In the genomic region with DNA sequence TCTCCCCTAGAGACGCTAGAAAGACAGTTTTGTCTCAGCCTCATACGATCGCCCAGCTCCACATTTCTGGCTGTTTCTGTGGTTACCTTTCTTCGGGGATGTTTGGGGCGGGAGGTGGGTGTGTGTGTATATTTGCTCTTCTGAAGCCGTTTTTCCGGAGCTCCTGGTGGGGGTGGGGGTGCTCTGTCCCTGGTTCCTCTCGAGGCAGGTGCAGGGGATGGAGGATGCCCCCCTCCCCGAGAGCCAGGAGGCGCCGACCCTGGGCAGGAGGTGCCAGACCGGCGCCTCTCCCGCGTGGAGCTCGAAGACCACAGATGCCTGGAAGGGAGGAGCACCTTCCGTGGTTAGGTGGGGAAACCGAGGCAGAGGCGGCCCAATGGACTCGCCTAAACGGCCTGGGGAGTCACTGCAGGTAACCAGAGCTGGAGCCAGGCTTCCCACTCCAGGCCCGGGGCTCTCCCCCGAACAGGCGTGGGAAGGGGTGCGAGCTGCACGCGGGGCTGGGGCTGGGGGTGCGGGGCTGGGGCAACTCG, we compare ENCODE assay signal across 8 cellular contexts. TPM values are rescaled to one million over a fixed set of nuclear protein-coding genes. Genes with fewer than 3 reads are reported as not detected.
DNase-seq lines count a peak whose midpoint lies in the region; ATAC-seq and TF ChIP-seq lines count a peak whose summit lies in the region.

No MANE protein-coding gene starts in this region.

- peak overlapping the region; percentile 59 for H3K9ac ChIP-seq in HUES64 (ENCODE audit: low read depth, low read length)

- H3K27ac ChIP-seq in HUES64 (ENCODE audit: low read depth, low read length) (peak overlapping the region; percentile 78; the same call in 1 of the 2 replicates), mesodermal cell (ENCODE audit: low read depth, low read length, severe bottlenecking) (peak overlapping the region; percentile 50), vagina (peak overlapping the region; percentile 77)

- DNase-seq in AG09309 (ENCODE audit: low read depth) (no peak), astrocyte of the cerebellum (ENCODE audit: low read depth) (no peak), vagina (ENCODE audit: extremely low spot score in 2 of 2) (no peak), OCI-M1 (lab: John Stamatoyannopoulos, UW) (no peak)

- 45% methylated on average over 29 of the region's 29 CpGs for WGBS in HUES64
- WGBS in mesodermal cell (ENCODE audit: insufficient coverage in 2 of 2), 2 experiments: 48 to 56% methylated on average over 9 to 26 of the region's 29 CpGs

- TF ChIP-seq POLR2A in vagina (IDR thresholded peaks at IDR 0.05): no peak

- H3K9me3 ChIP-seq in HUES64 (ENCODE audit: insufficient read depth, low read depth, low read length): no peaks in the 10 kb centered on the region
- peaks cover 13% of the 10 kb centered on the region for H3K9me3 ChIP-seq in mesodermal cell (ENCODE audit: control insufficient read depth, low read length)
- H3K9me3 ChIP-seq in vagina: no peaks in the 10 kb centered on the region

- H3K27me3 ChIP-seq in HUES64 (ENCODE audit: insufficient read depth, low read length) (peaks cover 42% of the 10 kb centered on the region), vagina (no peaks in the 10 kb centered on the region)

- H3K36me3 ChIP-seq in HUES64 (ENCODE audit: insufficient read depth, low read length) (no peaks in the 10 kb centered on the region), mesodermal cell (ENCODE audit: control insufficient read depth, insufficient read depth, low read length) (no peaks in the 10 kb centered on the region), vagina (no peaks in the 10 kb centered on the region)

- H3K4me1 ChIP-seq in HUES64 (ENCODE audit: insufficient read depth, low read length): peaks cover 19% of the 10 kb centered on the region
- H3K4me1 ChIP-seq in mesodermal cell (ENCODE audit: control insufficient read depth, insufficient read depth, low read length, poor library complexity, severe bottlenecking): peaks cover 34% of the 10 kb centered on the region
- peaks cover 37% of the 10 kb centered on the region for H3K4me1 ChIP-seq in vagina

- TF ChIP-seq CTCF in AG09309 (IDR thresholded peaks at IDR 0.05; ENCODE audit: control insufficient read depth, insufficient read depth, low read depth, low read length, missing control alignments) (no peak), astrocyte of the cerebellum (IDR thresholded peaks at IDR 0.05; ENCODE audit: low read depth, low read length, missing control alignments) (no peak), vagina (IDR thresholded peaks at IDR 0.05) (no peak)

- ATAC-seq in HG03175 (IDR thresholded peaks at IDR 0.05; ENCODE audit: unreplicated experiment): no peak
- no peak for ATAC-seq in HG02852 (IDR thresholded peaks at IDR 0.05; ENCODE audit: unreplicated experiment)

- intact Hi-C loops in vagina (cut with DNase I): loop anchor here (5.0 kb wide), 1 partner anchor 100 kb away; no protein-coding TSS in a partner anchor

- in situ Hi-C loops in astrocyte of the cerebellum (cut with HindIII; ENCODE audit: low sequenced_read_pairs): no loop called here

- peak overlapping the region; percentile 87 for H3K4me3 ChIP-seq in AG09309 (ENCODE audit: control insufficient read depth, low read depth, low read length)
- peak overlapping the region; percentile 40 for H3K4me3 ChIP-seq in HUES64 (ENCODE audit: low read length)
- H3K4me3 ChIP-seq in astrocyte of the cerebellum (ENCODE audit: low read depth, low read length): peak overlapping the region; percentile 67
- peak overlapping the region; percentile 77 for H3K4me3 ChIP-seq in mesodermal cell (ENCODE audit: extremely low read depth, insufficient read depth, low read length, poor library complexity, severe bottlenecking)
- peak overlapping the region; percentile 75 to 86 for H3K4me3 ChIP-seq in vagina

RNA-seq across cellular contexts. Expression of a gene that starts 0.7 kb away (rescaled TPM):
- polyA plus RNA-seq in HUES64 (2013, experiment 1 of 2): 5.9 TPM
- 7.5 TPM for polyA plus RNA-seq in HUES64 (2013, experiment 2 of 2)
- polyA plus RNA-seq in mesodermal cell (2013, experiment 1 of 2): 43.1 TPM
- 37.4 TPM for polyA plus RNA-seq in mesodermal cell (2013, experiment 2 of 2)
- total RNA-seq in vagina: 43.7 TPM
